31 cellular contexts compared by ENCODE assay signal in the genomic region with DNA sequence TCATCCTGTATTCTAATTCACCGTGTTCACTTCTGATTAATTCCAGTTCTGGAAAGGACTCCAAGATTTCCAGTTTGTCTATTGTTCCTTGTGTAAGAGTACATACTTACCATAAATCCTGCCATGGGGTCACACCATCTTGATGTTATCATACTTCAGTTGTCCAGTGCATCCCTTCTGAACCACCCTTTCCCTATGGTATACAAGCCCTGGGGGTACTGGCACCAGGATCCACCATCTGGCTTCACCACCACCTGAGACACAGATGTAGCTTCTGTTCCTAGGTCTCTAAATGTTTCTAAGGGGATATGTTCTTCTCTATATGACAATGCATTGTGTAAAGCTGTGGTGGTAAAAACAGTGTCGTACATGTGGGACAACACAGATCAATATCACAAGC. TPM values are rescaled to one million over a fixed set of nuclear protein-coding genes. Genes with fewer than 3 reads are reported as not detected.
"Had no signal": no experiment of that assay in that cellular context is flagged by ENCODE, and none has a peak within 500 bp of the region (broad histone marks: within the 10 kb centered on the region; RNA-seq: fewer than 3 reads in every experiment).

No MANE protein-coding gene starts in this region.

- ATAC-seq: activated CD8-positive, alpha-beta T cell treated with anti-CD3 and anti-CD28 coated beads for 36 hours; activated naive CD4-positive, alpha-beta T cell treated with anti-CD3 and anti-CD28 coated beads, Interleukin-2, amount 50 U/mL, for 72 hours; activated T-cell treated with anti-CD3 and anti-CD28 coated beads, Interleukin-2, amount 50 U/mL, for 4 hours; K562; Panc1 had no signal

- H3K9me3 Mint-ChIP-seq: activated CD4-positive, alpha-beta T cell treated with anti-CD3 and anti-CD28 coated beads, Interleukin-2, amount 10 ng/mL, durations not matched to agents 24 days and 14 days; activated CD8-positive, alpha-beta T cell treated with anti-CD3 and anti-CD28 coated beads for 36 hours; activated naive CD4-positive, alpha-beta T cell treated with anti-CD3 and anti-CD28 coated beads for 36 hours; activated naive CD4-positive, alpha-beta T cell treated with anti-CD3 and anti-CD28 coated beads, Interleukin-2, amount 50 U/mL, for 72 hours; activated T-cell treated with anti-CD3 and anti-CD28 coated beads, Interleukin-2, amount 50 U/mL, for 4 hours; activated T-helper 1 cell treated with anti-CD3 and anti-CD28 coated beads, Interleukin-12 subunit alpha, Interleukin-12 subunit beta, Interleukin-2, Interleukin-4 antibody, amounts not matched to agents 30 ng/mL and 10 ng/mL and 1 ng/mL, durations not matched to agents 14 hours and 24 hours and 36 hours had no signal

- H3K4me3 Mint-ChIP-seq: activated CD4-positive, alpha-beta T cell treated with anti-CD3 and anti-CD28 coated beads, Interleukin-2, amount 10 ng/mL, durations not matched to agents 24 days and 14 days; activated CD8-positive, alpha-beta T cell treated with anti-CD3 and anti-CD28 coated beads for 36 hours; activated naive CD4-positive, alpha-beta T cell treated with anti-CD3 and anti-CD28 coated beads for 36 hours; activated T-cell treated with anti-CD3 and anti-CD28 coated beads, Interleukin-2, amount 50 U/mL, for 4 hours; activated T-helper 1 cell treated with anti-CD3 and anti-CD28 coated beads, Interleukin-12 subunit alpha, Interleukin-12 subunit beta, Interleukin-2, Interleukin-4 antibody, amounts not matched to agents 30 ng/mL and 10 ng/mL and 1 ng/mL, durations not matched to agents 14 hours and 24 hours and 36 hours had no signal

- H3K36me3 Mint-ChIP-seq: activated naive CD4-positive, alpha-beta T cell treated with anti-CD3 and anti-CD28 coated beads, Interleukin-2, amount 50 U/mL, for 72 hours had no signal

- DNase-seq: activated CD4-positive, alpha-beta T cell treated with anti-CD3 and anti-CD28 coated beads, Interleukin-2, amount 10 ng/mL, durations not matched to agents 24 days and 14 days; activated CD4-positive, alpha-beta T cell treated with anti-CD3 and anti-CD28 coated beads, Interleukin-2, amount 50 U/mL, for 4 hours; activated CD4-positive, CD25-positive, alpha-beta regulatory T cell; activated CD8-positive, alpha-beta T cell treated with anti-CD3 and anti-CD28 coated beads for 36 hours; activated gamma-delta T cell treated with Interleukin-2 at 50 U/mL for 16 hours; activated naive CD4-positive, alpha-beta T cell treated with anti-CD3 and anti-CD28 coated beads for 36 hours; activated T-cell treated with anti-CD3 and anti-CD28 coated beads, Interleukin-2, amount 50 U/mL, for 4 hours; amygdala; NCI-H1105 treated with DMSO at 0.1 percent for 48 hours; NCI-H1436; NCI-H1694; NCI-H1930; NCI-H2081 treated with DMSO at 0.1 percent for 48 hours; NCI-H226; NCI-H446 treated with DMSO at 0.1 percent for 48 hours; NCI-H524; RPMI8226; SHP77 treated with DMSO at 0.1 percent for 48 hours; T1000; WERI-Rb-1 had no signal

- H3K27ac Mint-ChIP-seq: activated CD4-positive, alpha-beta T cell treated with anti-CD3 and anti-CD28 coated beads, Interleukin-2, amount 10 ng/mL, durations not matched to agents 24 days and 14 days; activated CD8-positive, alpha-beta T cell treated with anti-CD3 and anti-CD28 coated beads for 36 hours; activated naive CD4-positive, alpha-beta T cell treated with anti-CD3 and anti-CD28 coated beads for 36 hours; activated naive CD4-positive, alpha-beta T cell treated with anti-CD3 and anti-CD28 coated beads, Interleukin-2, amount 50 U/mL, for 72 hours; activated T-helper 1 cell treated with anti-CD3 and anti-CD28 coated beads, Interleukin-12 subunit alpha, Interleukin-12 subunit beta, Interleukin-2, Interleukin-4 antibody, amounts not matched to agents 30 ng/mL and 10 ng/mL and 1 ng/mL, durations not matched to agents 14 hours and 24 hours and 36 hours had no signal

- H3K27me3 ChIP-seq: ascending aorta, cardiac muscle cell had no signal

- H3K27ac ChIP-seq: ascending aorta, WERI-Rb-1 had no signal

- H3K9me3 ChIP-seq: ascending aorta had no signal

- H3K27me3 Mint-ChIP-seq: activated CD4-positive, alpha-beta T cell treated with anti-CD3 and anti-CD28 coated beads, Interleukin-2, amount 10 ng/mL, durations not matched to agents 24 days and 14 days; activated CD8-positive, alpha-beta T cell treated with anti-CD3 and anti-CD28 coated beads for 36 hours had no signal

RNA-seq across cellular contexts. Expression of gene SULT1A2, which starts 21.9 kb away (rescaled TPM):
- total RNA-seq: activated T-cell treated with anti-CD3 and anti-CD28 coated beads, Interleukin-2, amount 50 U/mL, for 4 hours; M059J; SK-MEL-5 had no signal

RNA-seq across cellular contexts. Expression of gene NUPR1, which starts 36.2 kb away (rescaled TPM):
- total RNA-seq: activated CD4-positive, alpha-beta T cell treated with anti-CD3 and anti-CD28 coated beads, Interleukin-2, amount 10 ng/mL, durations not matched to agents 24 days and 14 days; activated CD8-positive, alpha-beta memory T cell treated with anti-CD3 and anti-CD28 coated beads for 36 hours; activated CD8-positive, alpha-beta T cell treated with anti-CD3 and anti-CD28 coated beads for 36 hours; activated naive CD4-positive, alpha-beta T cell treated with anti-CD3 and anti-CD28 coated beads for 36 hours; activated naive CD4-positive, alpha-beta T cell treated with anti-CD3 and anti-CD28 coated beads, Interleukin-2, amount 50 U/mL, for 72 hours; activated T-helper 1 cell treated with anti-CD3 and anti-CD28 coated beads, Interleukin-12 subunit alpha, Interleukin-12 subunit beta, Interleukin-2, Interleukin-4 antibody, amounts not matched to agents 30 ng/mL and 10 ng/mL and 1 ng/mL, durations not matched to agents 14 hours and 24 hours and 36 hours; cardiac muscle cell; T-helper 1 cell treated with Interleukin-12 subunit alpha and Interleukin-12 subunit beta and Interleukin-4 antibody, amounts not matched to agents 30 ng/mL and 1 ng/mL, for 36 hours; T-helper 2 cell treated with Interferon-gamma antibody and Interleukin-4, amounts not matched to agents 100 ng/mL and 5 ng/mL, for 36 hours had no signal
